22 cellular contexts compared by ENCODE assay signal in the genomic region with DNA sequence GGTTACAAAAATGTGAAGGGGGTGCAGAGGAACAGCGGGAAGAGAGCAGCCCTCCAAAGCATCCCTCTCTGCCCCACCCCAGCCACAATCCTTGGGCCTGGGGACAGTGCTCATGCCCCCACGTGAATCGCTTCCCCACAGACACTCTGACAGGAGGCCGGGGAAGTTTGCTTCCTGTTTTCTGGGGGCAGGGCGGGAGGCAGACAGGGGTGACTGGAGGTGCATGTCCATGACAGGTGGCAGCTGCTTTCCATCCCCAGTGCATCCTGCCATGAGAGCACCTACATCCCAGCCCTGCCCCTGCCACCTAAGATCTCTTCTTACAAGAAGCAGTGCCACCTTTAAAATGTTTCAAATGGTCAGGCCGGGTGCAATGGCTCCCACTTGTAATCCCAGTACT. TPM values are rescaled to one million over a fixed set of nuclear protein-coding genes. Genes with fewer than 3 reads are reported as not detected.
DNase-seq lines count a peak whose midpoint lies in the region; ATAC-seq and TF ChIP-seq lines count a peak whose summit lies in the region.
"Had no signal": no experiment of that assay in that cellular context is flagged by ENCODE, and none has a peak within 500 bp of the region (broad histone marks: within the 10 kb centered on the region; RNA-seq: fewer than 3 reads in every experiment).

No MANE protein-coding gene starts in this region.

- ATAC-seq in GM18861 (IDR thresholded peaks at IDR 0.05; ENCODE audit: unreplicated experiment): no peak
- ATAC-seq: lower lobe of right lung had no signal

- H3K4me1 Mint-ChIP-seq in CD14-positive monocyte (peaks cover 23% of the 10 kb centered on the region), chondrocyte (ENCODE audit: low read depth) (peaks cover 47% of the 10 kb centered on the region)

- peaks cover 0 to 25% (median 12%) of the 10 kb centered on the region in 6 donors for H3K4me1 ChIP-seq in spleen
- H3K4me1 ChIP-seq: prostate gland had no signal

- intact Hi-C loops in CD14-positive monocyte (cut with micrococcal nuclease): no loop called here
- intact Hi-C loops in spleen (cut with DNase I; ENCODE audit: low total_unique reads): no loop called here

- H3K4me3 ChIP-seq in coronary artery: no peak overlapping the region
- H3K4me3 ChIP-seq in spleen: no peak overlapping the region
- H3K4me3 ChIP-seq: lower lobe of right lung, prostate gland, skin epidermis, testis had no signal

- no peaks in the 10 kb centered on the region for H3K36me3 ChIP-seq in spleen
- H3K36me3 ChIP-seq: lower lobe of right lung, prostate gland had no signal

- no peaks in the 10 kb centered on the region for H3K27me3 ChIP-seq in spleen (replicated peaks in 1 of 7)
- H3K27me3 ChIP-seq: testis had no signal

- TF ChIP-seq CTCF in CD14-positive monocyte (IDR thresholded peaks at IDR 0.05): no peak
- no peak for TF ChIP-seq CTCF in coronary artery (IDR thresholded peaks at IDR 0.05)
- TF ChIP-seq CTCF in spleen (IDR thresholded peaks at IDR 0.05 in 8 of 11, conservative IDR thresholded peaks at IDR 0.05 in 3 of 11): no peak
- TF ChIP-seq CTCF in chondrocyte (IDR thresholded peaks at IDR 0.05): no peak

- H3K27ac Mint-ChIP-seq in CD14-positive monocyte: peak overlapping the region in 2 of 7 donors; percentile 40 to 42
- H3K27ac Mint-ChIP-seq in chondrocyte (ENCODE audit: unreplicated experiment): no peak overlapping the region
- H3K27ac Mint-ChIP-seq: activated naive CD8-positive, alpha-beta T cell treated with anti-CD3 and anti-CD28 coated beads, Interleukin-2, amount 10 ng/mL, durations not matched to agents 7 days and 5 days; stimulated activated naive B cell treated with anti-CD40 and anti-IgM and Interleukin-4, amounts not matched to agents 10 μg/mL and 1 μg/mL and 100 μg/mL, for 72 hours had no signal

- DNase-seq in CD14-positive monocyte (ENCODE audit: low spot score) (peak; percentile 63), NOMO-1 treated with dmso at 0.1 percent for 144 hours (lab: John Stamatoyannopoulos, UW; ENCODE audit: unreplicated experiment) (peak; percentile 31), coronary artery (ENCODE audit: low spot score) (no peak), spleen (peak; percentile 70), activated gamma-delta T cell treated with Interleukin-2 at 50 U/mL for 16 hours (no peak), chondrocyte (ENCODE audit: low spot score) (no peak), NCI-H2029 treated with DMSO at 0.1 percent for 48 hours (lab: John Stamatoyannopoulos, UW) (no peak)
- DNase-seq: activated CD4-positive, alpha-beta T cell treated with anti-CD3 and anti-CD28 coated beads for 48 hours; activated naive CD8-positive, alpha-beta T cell treated with anti-CD3 and anti-CD28 coated beads, Interleukin-2, amount 10 ng/mL, durations not matched to agents 7 days and 5 days; effector memory CD4-positive, alpha-beta T cell; foreskin melanocyte; GOT3; islet precursor cell; lower lobe of right lung; NCI-H1436; NCI-H2171 treated with DMSO at 0.1 percent for 48 hours; NCI-H526; stimulated activated naive B cell treated with anti-CD40 and anti-IgM and Interleukin-4, amounts not matched to agents 10 μg/mL and 1 μg/mL and 100 μg/mL, for 72 hours; testis had no signal

- H3K4me3 Mint-ChIP-seq in CD14-positive monocyte (peak overlapping the region in 1 of 2 donors; percentile 79), chondrocyte (ENCODE audit: unreplicated experiment) (no peak overlapping the region)
- H3K4me3 Mint-ChIP-seq: activated naive CD8-positive, alpha-beta T cell treated with anti-CD3 and anti-CD28 coated beads, Interleukin-2, amount 10 ng/mL, durations not matched to agents 7 days and 5 days; stimulated activated naive B cell treated with anti-CD40 and anti-IgM and Interleukin-4, amounts not matched to agents 10 μg/mL and 1 μg/mL and 100 μg/mL, for 72 hours had no signal

- H3K9me3 ChIP-seq in spleen: no peaks in the 10 kb centered on the region
- H3K9me3 ChIP-seq: lower lobe of right lung, prostate gland, testis had no signal

- 15 to 52% (median 35%) methylated on average over 5 to 6 of the region's 6 CpGs for WGBS in spleen, 5 donors

- H3K9me3 Mint-ChIP-seq in CD14-positive monocyte (peaks cover 0 to 2% (median 0%) of the 10 kb centered on the region in 7 donors), chondrocyte (ENCODE audit: low read depth) (no peaks in the 10 kb centered on the region)
- H3K9me3 Mint-ChIP-seq: activated naive CD8-positive, alpha-beta T cell treated with anti-CD3 and anti-CD28 coated beads, Interleukin-2, amount 10 ng/mL, durations not matched to agents 7 days and 5 days; stimulated activated naive B cell treated with anti-CD40 and anti-IgM and Interleukin-4, amounts not matched to agents 10 μg/mL and 1 μg/mL and 100 μg/mL, for 72 hours had no signal

- TF ChIP-seq POLR2A in spleen (IDR thresholded peaks at IDR 0.05): no peak

- H3K27me3 Mint-ChIP-seq in CD14-positive monocyte (ENCODE audit: low read depth in 3 of 3) (peaks cover 4 to 23% (median 13%) of the 10 kb centered on the region in 3 donors), chondrocyte (ENCODE audit: low read depth) (no peaks in the 10 kb centered on the region)

- H3K27ac ChIP-seq in coronary artery: peak overlapping the region; percentile 73 to 90
- no peak overlapping the region for H3K27ac ChIP-seq in spleen
- H3K27ac ChIP-seq: lower lobe of right lung, prostate gland, skin epidermis, testis had no signal

- H3K36me3 Mint-ChIP-seq in CD14-positive monocyte: no peaks in the 10 kb centered on the region
- peaks cover 1% of the 10 kb centered on the region for H3K36me3 Mint-ChIP-seq in chondrocyte (ENCODE audit: low read depth)
- H3K36me3 Mint-ChIP-seq: activated naive CD8-positive, alpha-beta T cell treated with anti-CD3 and anti-CD28 coated beads, Interleukin-2, amount 10 ng/mL, durations not matched to agents 7 days and 5 days; stimulated activated naive B cell treated with anti-CD40 and anti-IgM and Interleukin-4, amounts not matched to agents 10 μg/mL and 1 μg/mL and 100 μg/mL, for 72 hours had no signal

RNA-seq across cellular contexts. Expression of gene UBE2F, which starts 47.2 kb away (rescaled TPM):
- polyA plus RNA-seq in CD14-positive monocyte (100 to 1,000 TPM; 117 to 120 TPM), spleen (10 to 100 TPM; 34.3 to 49.3 (median 46.0) TPM)
- total RNA-seq in spleen (10 to 100 TPM; 32.1 to 73.9 (median 48.9) TPM), chondrocyte (59.1 to 62.6 TPM (median 61.8 TPM) in 3 replicates)

Comparison
In these comparisons a context has a peak if more than half of its experiments do, and no peak if none do; other contexts are left out.
1. DNase-seq: peak in CD14-positive monocyte (single experiment), NOMO-1 treated with dmso at 0.1 percent for 144 hours (single experiment) and spleen (single experiment); none in coronary artery (single experiment), activated gamma-delta T cell treated with Interleukin-2 at 50 U/mL for 16 hours (single experiment), chondrocyte (single experiment) and NCI-H2029 treated with DMSO at 0.1 percent for 48 hours (single experiment).
2. H3K27ac ChIP-seq: peak in coronary artery (2 of 2); none in spleen (0 of 8).